In the genomic region with DNA sequence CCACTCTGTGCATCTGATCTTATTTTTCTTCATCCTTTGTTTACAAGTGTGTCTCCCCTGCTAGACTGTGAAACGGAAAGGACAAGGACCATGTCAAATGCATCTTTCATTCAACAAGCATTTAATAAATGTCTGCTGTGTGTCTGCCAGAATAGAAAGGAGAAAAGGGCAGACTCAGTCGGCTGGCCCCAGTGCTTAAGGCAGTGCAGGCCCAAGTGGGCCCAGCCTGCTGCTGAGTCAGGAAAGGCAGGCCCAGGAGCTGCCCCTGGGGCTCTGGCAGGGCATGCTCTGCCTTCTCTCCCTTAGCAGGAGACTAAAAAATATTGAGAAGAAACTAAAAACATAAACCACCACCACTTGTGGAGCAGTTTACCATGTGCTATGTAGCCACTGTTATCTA, we compare ENCODE assay signal across 2 cellular contexts.
TF ChIP-seq lines count a peak whose summit lies in the region.

No MANE protein-coding gene starts in this region.

TF ChIP-seq in A549, 52 proteins besides CTCF, POLR2A, EP300 and RAD21 (continued from another document):
- TF ChIP-seq, protein P1, sequence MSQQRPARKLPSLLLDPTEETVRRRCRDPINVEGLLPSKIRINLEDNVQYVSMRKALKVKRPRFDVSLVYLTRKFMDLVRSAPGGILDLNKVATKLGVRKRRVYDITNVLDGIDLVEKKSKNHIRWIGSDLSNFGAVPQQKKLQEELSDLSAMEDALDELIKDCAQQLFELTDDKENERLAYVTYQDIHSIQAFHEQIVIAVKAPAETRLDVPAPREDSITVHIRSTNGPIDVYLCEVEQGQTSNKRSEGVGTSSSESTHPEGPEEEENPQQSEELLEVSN (IDR thresholded peaks at IDR 0.05; ENCODE audit: borderline replicate concordance, low read depth) = no peak
- no peak for TF ChIP-seq FOSL2 (IDR thresholded peaks at IDR 0.05)
- TF ChIP-seq FOSL2 (CRISPR knock-in tag; IDR thresholded peaks at IDR 0.05) = no peak
- no peak for TF ChIP-seq NPAS2 (CRISPR knock-in tag; IDR thresholded peaks at IDR 0.05; ENCODE audit: borderline replicate concordance)
- TF ChIP-seq CHD2 (IDR thresholded peaks at IDR 0.05; ENCODE audit: low read length, partially characterized antibody) = no peak
- TF ChIP-seq SREBF2 (IDR thresholded peaks at IDR 0.05) = no peak
- TF ChIP-seq BHLHE40 (IDR thresholded peaks at IDR 0.05; ENCODE audit: low read depth, low read length) = no peak
- no peak for TF ChIP-seq KDM1A (IDR thresholded peaks at IDR 0.05; ENCODE audit: low read depth)
- no peak for TF ChIP-seq MAZ (IDR thresholded peaks at IDR 0.05; ENCODE audit: borderline replicate concordance, low read depth, low read length)
- no peak for TF ChIP-seq NFE2L2 (conservative IDR thresholded peaks at IDR 0.05; ENCODE audit: low read length)
- TF ChIP-seq RCOR1 (IDR thresholded peaks at IDR 0.05; ENCODE audit: low read depth, low read length) = no peak
- no peak for TF ChIP-seq HDAC2 (IDR thresholded peaks at IDR 0.05)
- no peak for TF ChIP-seq CEBPB (IDR thresholded peaks at IDR 0.05)
- TF ChIP-seq FOXS1 (CRISPR knock-in tag; IDR thresholded peaks at IDR 0.05) = no peak
- no peak for TF ChIP-seq RARB (CRISPR knock-in tag; IDR thresholded peaks at IDR 0.05)
- no peak for TF ChIP-seq HOXA7 (CRISPR knock-in tag; IDR thresholded peaks at IDR 0.05)
TF ChIP-seq in A549: peak in this region for 0.

TF ChIP-seq in H1, 55 proteins besides CTCF, POLR2A, EP300 and RAD21:
- TF ChIP-seq GTF2F1 (IDR thresholded peaks at IDR 0.05; ENCODE audit: borderline replicate concordance, low read depth, low read length) (no peak), JUND (IDR thresholded peaks at IDR 0.05; ENCODE audit: low read length) (no peak), CHD2 (IDR thresholded peaks at IDR 0.05; ENCODE audit: low read length) (no peak), SRF (IDR thresholded peaks at IDR 0.05; ENCODE audit: low read depth, low read length) (no peak), YY1 (IDR thresholded peaks at IDR 0.05; ENCODE audit: low read depth, low read length) (no peak), SP1 (IDR thresholded peaks at IDR 0.05; ENCODE audit: low read depth, low read length) (no peak), FOSL1 (IDR thresholded peaks at IDR 0.05; ENCODE audit: insufficient read depth, low read depth, low read length) (no peak), KDM5A (IDR thresholded peaks at IDR 0.05; ENCODE audit: low read length) (no peak), CREB1 (IDR thresholded peaks at IDR 0.05) (no peak), SP4 (IDR thresholded peaks at IDR 0.05; ENCODE audit: low read length) (no peak), KDM4A (IDR thresholded peaks at IDR 0.05; ENCODE audit: low read depth, low read length, severe bottlenecking) (no peak), MAX (IDR thresholded peaks at IDR 0.05) (no peak)
